Comparison of ENCODE assay signal across 10 cellular contexts in genomic region chr19:1017906-1018305, GRCh38. TPM values are rescaled to one million over a fixed set of nuclear protein-coding genes. Genes with fewer than 3 reads are reported as not detected.
A peak's percentile ranks its signal among the peaks of the same experiment; 100 is the strongest.
DNase-seq lines count a peak whose midpoint lies in the region; ATAC-seq and TF ChIP-seq lines count a peak whose summit lies in the region.
"Had no signal": no experiment of that assay in that cellular context is flagged by ENCODE, and none has a peak within 500 bp of the region (broad histone marks: within the 10 kb centered on the region; RNA-seq: fewer than 3 reads in every experiment).

No MANE protein-coding gene starts in this region.

- H3K79me2 ChIP-seq in GM23248 (ENCODE audit: insufficient read depth) (peaks cover 80% of the 10 kb centered on the region), PC-3 (ENCODE audit: low read length) (peaks cover 69% of the 10 kb centered on the region), smooth muscle cell (ENCODE audit: low read depth) (peaks cover 77% of the 10 kb centered on the region)

- intact Hi-C loops in PC-3 (cut with micrococcal nuclease) = no loop called here

- peaks cover 33% of the 10 kb centered on the region for H3K4me1 ChIP-seq in GM23248 (ENCODE audit: insufficient read depth)
- peaks cover 22% of the 10 kb centered on the region for H3K4me1 ChIP-seq in PC-3 (ENCODE audit: insufficient read depth, low read length)
- peaks cover 27% of the 10 kb centered on the region for H3K4me1 ChIP-seq in smooth muscle cell (ENCODE audit: low read depth)

- H3K36me3 ChIP-seq in GM23248 (ENCODE audit: low read depth) = no peaks in the 10 kb centered on the region
- no peaks in the 10 kb centered on the region for H3K36me3 ChIP-seq in PC-3 (ENCODE audit: low read depth, low read length)
- no peaks in the 10 kb centered on the region for H3K36me3 ChIP-seq in smooth muscle cell (ENCODE audit: low read depth)

- peak overlapping the region; percentile 64; the same call in 1 of the 2 replicates for H3K27ac ChIP-seq in GM23248
- H3K27ac ChIP-seq in PC-3 (ENCODE audit: low read length) = no peak overlapping the region
- H3K27ac ChIP-seq in epithelial cell of prostate = peak overlapping the region; percentile 81
- peak overlapping the region; percentile 80 for H3K27ac ChIP-seq in smooth muscle cell (ENCODE audit: low read depth)

- H3F3A ChIP-seq in GM23248 (ENCODE audit: insufficient read depth) (peaks cover 13% of the 10 kb centered on the region), PC-3 (ENCODE audit: low read length, unreplicated experiment) (no peaks in the 10 kb centered on the region), smooth muscle cell (ENCODE audit: low read depth) (peaks cover 10% of the 10 kb centered on the region)

- H2AFZ ChIP-seq in GM23248 (no peak overlapping the region), PC-3 (ENCODE audit: low read length) (no peak overlapping the region), smooth muscle cell (ENCODE audit: low read depth) (no peak overlapping the region)

- no peaks in the 10 kb centered on the region for H3K9me2 ChIP-seq in GM23248 (ENCODE audit: insufficient read depth)
- no peaks in the 10 kb centered on the region for H3K9me2 ChIP-seq in PC-3 (replicated peaks; ENCODE audit: low read length)

- 78 to 81% methylated on average over 9 of the region's 9 CpGs for WGBS in GM23248 (ENCODE audit: low coverage in 1 of 2, low lambda C conversion rate in 2 of 2, missing lambda C conversion rate in 2 of 2), 2 experiments
- 94% methylated on average over 9 of the region's 9 CpGs for WGBS in smooth muscle cell (ENCODE audit: low lambda C conversion rate)

- H3K9me3 ChIP-seq in GM23248 (ENCODE audit: low read depth) = no peaks in the 10 kb centered on the region
- no peaks in the 10 kb centered on the region for H3K9me3 ChIP-seq in PC-3 (ENCODE audit: low read length)
- no peaks in the 10 kb centered on the region for H3K9me3 ChIP-seq in smooth muscle cell (replicated peaks; ENCODE audit: low read depth)
- H3K9me3 ChIP-seq: heart left ventricle had no signal

- H3K9ac ChIP-seq in GM23248 = peak overlapping the region; percentile 94; the same call in 1 of the 2 replicates
- no peak overlapping the region for H3K9ac ChIP-seq in PC-3 (ENCODE audit: low read length)
- peak overlapping the region; percentile 8 for H3K9ac ChIP-seq in smooth muscle cell (ENCODE audit: low read depth)

- in situ Hi-C loops in GM23248 (cut with MboI) = no loop called here

- H3K4me2 ChIP-seq in GM23248 (ENCODE audit: unreplicated experiment) (no peak overlapping the region), PC-3 (ENCODE audit: low read length) (peak overlapping the region; percentile 97), smooth muscle cell (peak overlapping the region; percentile 62)

- H4K20me1 ChIP-seq in GM23248 (ENCODE audit: insufficient read depth) (no peaks in the 10 kb centered on the region; the same call in 1 of the 2 replicates), PC-3 (ENCODE audit: low read length) (peaks cover 50% of the 10 kb centered on the region), smooth muscle cell (ENCODE audit: low read depth) (peaks cover 77% of the 10 kb centered on the region)

- H3K4me3 ChIP-seq in GM23248 (no peak overlapping the region), PC-3 (ENCODE audit: low read length) (peak overlapping the region; percentile 47; the same call in 1 of the 2 replicates), smooth muscle cell (no peak overlapping the region)

- no peak for ATAC-seq in PC-3
- ATAC-seq: heart left ventricle had no signal

- DNase-seq in GM23248 (no peak), PC-3 (no peak), epithelial cell of prostate (ENCODE audit: low read depth, low spot score) (no peak), smooth muscle cell (lab: John Stamatoyannopoulos, UW; ENCODE audit: unreplicated experiment) (no peak), NCI-H2196 treated with DMSO at 0.1 percent for 48 hours (lab: John Stamatoyannopoulos, UW; ENCODE audit: unreplicated experiment) (no peak), pons (ENCODE audit: low spot score) (no peak), activated gamma-delta T cell treated with Interleukin-2 at 50 U/mL for 16 hours (no peak)
- DNase-seq: heart left ventricle had no signal

- CTCF ChIA-PET in PC-3 (lab: Charles Lee) = interaction anchor here (1.0 kb wide), 1 partner anchor 17 kb away, joined by 4 read pairs; no protein-coding TSS in a partner anchor

- BruUV-seq in PC-3 (replicated peaks; lab: Mats Ljungman, UMichigan) = no TSS peak

- no peaks in the 10 kb centered on the region for H3K27me3 ChIP-seq in GM23248 (replicated peaks; ENCODE audit: insufficient read depth)
- no peaks in the 10 kb centered on the region for H3K27me3 ChIP-seq in PC-3 (ENCODE audit: low read length)
- H3K27me3 ChIP-seq in smooth muscle cell (ENCODE audit: low read depth) = no peaks in the 10 kb centered on the region
- H3K27me3 ChIP-seq: heart left ventricle had no signal

- POLR2A ChIA-PET in PC-3 (lab: Charles Lee; ENCODE audit: unreplicated experiment) = no interaction called here

- no peak for TF ChIP-seq CTCF in PC-3 (conservative IDR thresholded peaks at IDR 0.05; ENCODE audit: low read depth, low read length)
- no peak for TF ChIP-seq CTCF in smooth muscle cell (IDR thresholded peaks at IDR 0.05; ENCODE audit: borderline replicate concordance, insufficient read depth, poor library complexity, severe bottlenecking)

RNA-seq across cellular contexts. Expression of gene TMEM259, which starts 3.0 kb away (rescaled TPM):
- 132 and 169 TPM in 2 replicates for total RNA-seq in GM23248 (2014; rRNA removed; shearing (Covaris generic))
- polyA plus RNA-seq in GM23248 (2016; fragmentation: Nextera tagmentation; extraction: Ambion mirVana) (76.7 and 79.7 TPM in 2 replicates), smooth muscle cell (232 and 301 TPM in 2 replicates)
- total RNA-seq in PC-3 (2014; rRNA removed) (136 and 162 TPM in 2 replicates), smooth muscle cell (112 and 133 TPM in 2 replicates)

RNA-seq across cellular contexts. Expression of gene RNU6-2, which starts 3.4 kb away (rescaled TPM):
- not detected in 2 replicates for total RNA-seq in GM23248 (2014; rRNA removed; shearing (Covaris generic))
- polyA plus RNA-seq in GM23248 (2016; fragmentation: Nextera tagmentation; extraction: Ambion mirVana) (not detected in 2 replicates), smooth muscle cell (not detected in 2 replicates)
- total RNA-seq in PC-3 (2014; rRNA removed) (not detected in 2 replicates), smooth muscle cell (not detected in 2 replicates)
- total RNA-seq: heart left ventricle, HT-29, mononuclear cell had no signal
- polyA plus RNA-seq: heart left ventricle had no signal

RNA-seq across cellular contexts. Expression of gene CNN2, which starts 8.5 kb away (rescaled TPM):
- total RNA-seq in GM23248 (2014; rRNA removed; shearing (Covaris generic)) = 239 and 244 TPM in 2 replicates
- 400 and 415 TPM in 2 replicates for polyA plus RNA-seq in GM23248 (2016; fragmentation: Nextera tagmentation; extraction: Ambion mirVana)
- 97.9 and 107 TPM in 2 replicates for total RNA-seq in PC-3 (2014; rRNA removed)
- total RNA-seq in smooth muscle cell = 150 and 155 TPM in 2 replicates
- polyA plus RNA-seq in smooth muscle cell = 392 and 404 TPM in 2 replicates

RNA-seq across cellular contexts. Expression of gene GRIN3B, which starts 17.7 kb away (rescaled TPM):
- 0.25 and 0.54 TPM in 2 replicates for total RNA-seq in GM23248 (2014; rRNA removed; shearing (Covaris generic))
- polyA plus RNA-seq in GM23248 (2016; fragmentation: Nextera tagmentation; extraction: Ambion mirVana) (not detected in 2 replicates), smooth muscle cell (1.2 and 3.6 TPM in 2 replicates)
- total RNA-seq in PC-3 (2014; rRNA removed) (0.63 and 0.69 TPM in 2 replicates), smooth muscle cell (1.2 and 12.6 TPM in 2 replicates)
- total RNA-seq: HT-29 had no signal

RNA-seq across cellular contexts. Expression of gene ABCA7, which starts 22.0 kb away (rescaled TPM):
- 1.1 and 2.1 TPM in 2 replicates for total RNA-seq in GM23248 (2014; rRNA removed; shearing (Covaris generic))
- polyA plus RNA-seq in GM23248 (2016; fragmentation: Nextera tagmentation; extraction: Ambion mirVana) (1.7 and 2.6 TPM in 2 replicates), smooth muscle cell (11.8 and 26.5 TPM in 2 replicates)
- total RNA-seq in PC-3 (2014; rRNA removed) (27.3 and 31.3 TPM in 2 replicates), smooth muscle cell (4.1 and 5.0 TPM in 2 replicates)
